8 cellular contexts compared by ENCODE assay signal in the genomic region with DNA sequence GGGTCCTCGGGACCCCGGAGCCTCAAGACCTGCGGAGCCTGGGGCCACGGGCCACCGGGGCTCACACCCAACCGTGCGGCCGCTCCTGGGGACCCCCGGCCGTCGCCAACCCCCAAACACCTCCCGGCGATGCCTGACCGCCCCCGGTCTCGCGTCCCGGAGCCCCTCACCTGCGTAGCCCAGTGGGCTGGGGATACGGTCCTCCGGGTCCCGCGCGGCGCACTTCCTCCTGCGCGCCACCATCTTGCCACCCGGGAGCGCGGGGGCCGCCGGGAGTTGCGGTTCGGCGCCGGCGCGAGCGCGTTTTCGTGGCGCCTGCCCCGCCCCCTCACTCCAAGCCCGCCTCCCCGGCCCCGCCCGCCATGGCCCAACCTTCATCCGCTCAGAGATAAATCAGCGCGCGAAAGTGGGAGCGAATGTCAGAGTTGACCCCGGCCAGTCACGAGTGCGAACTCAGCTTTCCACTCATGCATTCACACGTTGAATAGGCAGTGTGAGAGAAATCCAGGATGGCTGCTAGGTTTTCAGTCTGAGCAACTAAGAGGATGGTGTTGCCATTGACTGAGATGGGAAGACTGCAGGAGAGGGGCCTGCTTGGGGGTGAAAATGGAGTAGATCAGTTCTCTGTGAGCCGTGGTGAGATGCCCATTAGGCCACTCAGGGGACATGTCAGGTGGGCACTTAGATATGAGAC. TPM values are rescaled to one million over a fixed set of nuclear protein-coding genes. Genes with fewer than 3 reads are reported as not detected.
A peak's percentile ranks its signal among the peaks of the same experiment; 100 is the strongest.
DNase-seq lines count a peak whose midpoint lies in the region; ATAC-seq and TF ChIP-seq lines count a peak whose summit lies in the region.

A gene with protein sequence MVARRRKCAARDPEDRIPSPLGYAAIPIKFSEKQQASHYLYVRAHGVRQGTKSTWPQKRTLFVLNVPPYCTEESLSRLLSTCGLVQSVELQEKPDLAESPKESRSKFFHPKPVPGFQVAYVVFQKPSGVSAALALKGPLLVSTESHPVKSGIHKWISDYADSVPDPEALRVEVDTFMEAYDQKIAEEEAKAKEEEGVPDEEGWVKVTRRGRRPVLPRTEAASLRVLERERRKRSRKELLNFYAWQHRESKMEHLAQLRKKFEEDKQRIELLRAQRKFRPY (minus strand): TSS at position 253 of the 694 bp plus-strand sequence. CDS start 10 bp downstream, at position 243.

- BruUV-seq in OCI-LY7 (replicated peaks; lab: Mats Ljungman, UMichigan) = no TSS peak

- H3K4me3 ChIP-seq in OCI-LY7 (ENCODE audit: low read depth, low read length, poor library complexity, severe bottlenecking) = peak within 1 kb of the TSS; percentile 95
- peak within 1 kb of the TSS; percentile 79 for H3K4me3 ChIP-seq in epithelial cell of proximal tubule (ENCODE audit: low read depth, low read length)

- no peak for TF ChIP-seq CTCF in OCI-LY7 (conservative IDR thresholded peaks at IDR 0.05; ENCODE audit: low read length)
- no peak for TF ChIP-seq CTCF in epithelial cell of proximal tubule (conservative IDR thresholded peaks at IDR 0.05; ENCODE audit: low read depth, low read length)

- DNase-seq in Ammon's horn (ENCODE audit: low spot score) = peak; percentile 84
- DNase-seq in OCI-LY7 (ENCODE audit: low spot score) = peak; percentile 85
- DNase-seq in activated T-cell treated with anti-CD3 and anti-CD28 coated beads for 48 hours (ENCODE audit: low read depth) = peak; percentile 85
- no peak for DNase-seq in epithelial cell of proximal tubule (ENCODE audit: low read depth)
- peak; percentile 79 for DNase-seq in mucosa of gallbladder (ENCODE audit: low spot score)
- DNase-seq in stimulated activated CD8-positive, alpha-beta memory T cell treated with anti-CD3 and anti-CD28 coated beads, Interleukin-4, amount 100 ng/mL, for 1 hour (ENCODE audit: low read depth in 2 of 2, low spot score in 1 of 2) = peak; percentile 60 to 72

- H3K4me1 ChIP-seq in OCI-LY7 (ENCODE audit: insufficient read depth, low read length, poor library complexity, severe bottlenecking) = peaks cover 34% of the 10 kb centered on the region

- no peaks in the 10 kb centered on the region for H3K9me2 ChIP-seq in OCI-LY7 (ENCODE audit: insufficient read depth, low read length)

- peak within 1 kb of the TSS; percentile 79 for H3K27ac ChIP-seq in OCI-LY7 (ENCODE audit: low read depth, low read length, poor library complexity, severe bottlenecking)

- POLR2A ChIA-PET in OCI-LY7 (lab: Charles Lee) = no interaction called here

- CTCF ChIA-PET in OCI-LY7 (lab: Charles Lee; ENCODE audit: unreplicated experiment) = no interaction called here

- H3K79me2 ChIP-seq in OCI-LY7 (ENCODE audit: insufficient read depth, low read depth, low read length) = peaks cover 45% of the 10 kb centered on the region

- peaks cover 12% of the 10 kb centered on the region; the same call in 1 of the 2 replicates for H4K20me1 ChIP-seq in OCI-LY7 (ENCODE audit: insufficient read depth, low read length)

- peak within 1 kb of the TSS; percentile 99 for H3K4me2 ChIP-seq in OCI-LY7 (ENCODE audit: low read length)

- peak within 1 kb of the TSS; percentile 84 for H2AFZ ChIP-seq in OCI-LY7 (ENCODE audit: low read length)

- ATAC-seq in HG03439 (IDR thresholded peaks at IDR 0.05; ENCODE audit: unreplicated experiment) = peak; percentile 65

- no peaks in the 10 kb centered on the region for H3K9me3 ChIP-seq in OCI-LY7 (ENCODE audit: low read length)

- in situ Hi-C loops in GM18951 (cut with MboI; ENCODE audit: low sequenced_read_pairs, unreplicated experiment) = loop anchor here (5.0 kb wide), 1 partner anchor 63 kb away; no protein-coding TSS in a partner anchor

- intact Hi-C loops in OCI-LY7 (cut with micrococcal nuclease; ENCODE audit: unreplicated experiment) = loop anchor here (5.0 kb wide), 1 partner anchor 33 kb away; the partner anchor contains the start of gene SERHL2

- peak; percentile 90 for TF ChIP-seq POLR2A in GM18951 (IDR thresholded peaks at IDR 0.05; ENCODE audit: extremely low read depth, insufficient read depth, insufficient read length)

- peaks cover 34% of the 10 kb centered on the region for H3K36me3 ChIP-seq in OCI-LY7 (ENCODE audit: insufficient read depth, low read length)

RNA-seq across cellular contexts. Expression of the gene that starts here (rescaled TPM):
- total RNA-seq in OCI-LY7 (2014; rRNA removed; shearing (Covaris generic)) = 125 and 137 TPM in 2 replicates
- total RNA-seq in OCI-LY7 (2022) = 149 and 172 TPM in 2 replicates
- total RNA-seq in epithelial cell of proximal tubule = 52.6 and 109 TPM in 2 replicates
- total RNA-seq in mucosa of gallbladder = 38.1 TPM
